Comparison of ENCODE assay signal across 8 cellular contexts in the genomic region with DNA sequence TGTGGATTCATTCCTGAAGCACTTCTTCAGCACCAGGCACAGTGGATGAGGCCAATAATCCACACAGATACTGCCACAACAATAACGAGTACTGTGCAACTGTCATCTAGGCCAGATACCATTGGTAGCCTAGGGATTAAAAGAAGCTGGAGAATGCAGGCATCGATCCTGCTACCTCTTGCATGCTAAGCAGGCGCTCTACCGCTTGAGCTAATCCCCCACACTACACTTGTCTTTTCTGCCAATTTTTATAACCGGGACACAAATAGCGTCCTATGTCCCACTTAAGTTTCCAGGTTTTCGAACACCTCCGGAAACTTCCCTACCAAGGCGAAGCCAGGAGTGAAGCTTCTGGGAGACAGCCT.
A peak's percentile ranks its signal among the peaks of the same experiment; 100 is the strongest.
DNase-seq lines count a peak whose midpoint lies in the region; ATAC-seq, FAIRE-seq and TF ChIP-seq lines count a peak whose summit lies in the region.
"Not testable (repeated sequence)": the region's sequence is repeated elsewhere in the genome, so short reads cannot be mapped to it uniquely, and the experiment has no call there.

No MANE protein-coding gene starts in this region.

- not testable (repeated sequence) for H2AFZ ChIP-seq in HCT116 (ENCODE audit: low read depth, low read length, poor library complexity, severe bottlenecking)

- DNase-seq in A549 (ENCODE audit: low read depth in 1 of 2, low spot score in 1 of 2) (peak in 1 of 2 experiments; percentile 19), HT1080 (ENCODE audit: low read depth) (peak; percentile 87), SK-N-MC (ENCODE audit: low read depth, low spot score) (peak; percentile 45), foreskin keratinocyte (peak in 1 of 2 donors; percentile 53), kidney tubule cell (ENCODE audit: low spot score) (peak; percentile 55)
- DNase-seq in HCT116 (ENCODE audit: low read depth, low spot score) = not testable (repeated sequence)

- H4K20me1 ChIP-seq in HCT116 (ENCODE audit: insufficient read depth) = not testable (repeated sequence)

- not testable (repeated sequence) for H3K9me3 Mint-ChIP-seq in brain

- H3K9me2 ChIP-seq in HCT116 (ENCODE audit: insufficient read depth) = not testable (repeated sequence)

- not testable (repeated sequence) for H3K36me3 ChIP-seq in ES-I3 (ENCODE audit: insufficient read depth, low read length); HCT116 (ENCODE audit: control insufficient read depth in 1 of 2, insufficient read depth in 2 of 2, low read length in 2 of 2); SK-N-MC (ENCODE audit: insufficient read depth, low read length)

- not testable (repeated sequence) for TF ChIP-seq RAD21 in A549 (conservative IDR thresholded peaks at IDR 0.05 in 1 of 2, IDR thresholded peaks at IDR 0.05 in 1 of 2); HCT116 (IDR thresholded peaks at IDR 0.05; ENCODE audit: low read depth)

- not testable (repeated sequence) for H3K27ac ChIP-seq in A549; HCT116 (ENCODE audit: low read depth, low read length); SK-N-MC; foreskin keratinocyte

- ATAC-seq in A549 (peak; percentile 80 to 84; a peak in 5 of 6 replicates), HCT116 (peak; percentile 38; the same call in 1 of the 2 replicates), foreskin keratinocyte (peak; percentile 96)

- FAIRE-seq in A549 (lab: Jason Lieb, UNC) = not testable (repeated sequence)

- CTCF ChIA-PET in A549 (lab: Yijun Ruan, JAX); HCT116 (lab: Charles Lee): not testable (repeated sequence)

- BruUV-seq in HCT116 (replicated peaks; lab: Mats Ljungman, UMichigan) = not testable (repeated sequence)

- POLR2A ChIA-PET in A549 (lab: Yijun Ruan, JAX); HCT116 (lab: Charles Lee): not testable (repeated sequence)

- not testable (repeated sequence) for H3K4me3 ChIP-seq in A549; HCT116 (replicated peaks in 1 of 2; ENCODE audit: low read depth in 1 of 2, low read length in 2 of 2)
- peak overlapping the region; percentile 76 for H3K4me3 ChIP-seq in SK-N-MC

- not testable (repeated sequence) for TF ChIP-seq POLR2A in A549 (IDR thresholded peaks at IDR 0.05; ENCODE audit: low read length); HCT116 (IDR thresholded peaks at IDR 0.05; ENCODE audit: borderline replicate concordance, extremely low read depth, insufficient read depth, insufficient read length)

- intact Hi-C loops in HCT116 (cut with micrococcal nuclease) = not testable (repeated sequence)

- not testable (repeated sequence) for H3K4me1 ChIP-seq in A549; ES-I3 (ENCODE audit: insufficient read depth, low read length); HCT116 (ENCODE audit: control insufficient read depth in 1 of 2, insufficient read depth in 2 of 2, low read length in 2 of 2); foreskin keratinocyte

- TF ChIP-seq EP300 in A549 (IDR thresholded peaks at IDR 0.05) = not testable (repeated sequence)

- not testable (repeated sequence) for H3K9me3 ChIP-seq in A549; ES-I3 (ENCODE audit: control insufficient read depth, insufficient read depth, low read length); HCT116 (ENCODE audit: control insufficient read depth in 1 of 2, insufficient read depth in 1 of 2, low read depth in 1 of 2, low read length in 2 of 2); SK-N-MC (ENCODE audit: low read depth, low read length)

- not testable (repeated sequence) for H3K27ac Mint-ChIP-seq in brain

- not testable (repeated sequence) for H3K4me1 Mint-ChIP-seq in brain

- RAD21 ChIA-PET in HCT116 (lab: Charles Lee; ENCODE audit: low non-redundant PET in 1 of 2, low total read pairs in 2 of 2, uncharacterized antibody in 2 of 2, unreplicated experiment in 2 of 2) = not testable (repeated sequence)

- peak overlapping the region; percentile 2 to 66 (median 59) for H3K4me3 Mint-ChIP-seq in brain

- H3K4me2 ChIP-seq in A549; HCT116 (ENCODE audit: low read length): not testable (repeated sequence)

- 50% methylated on average over 9 of the region's 9 CpGs for WGBS in A549 (ENCODE audit: missing lambda C conversion rate)

- not testable (repeated sequence) for H3K27me3 ChIP-seq in HCT116 (ENCODE audit: insufficient read depth, low read length)
- H3K27me3 ChIP-seq in foreskin keratinocyte = peaks cover 38% of the 10 kb centered on the region

- TF ChIP-seq CTCF in A549 (IDR thresholded peaks at IDR 0.05); HCT116 (IDR thresholded peaks at IDR 0.05 in 2 of 3, conservative IDR thresholded peaks at IDR 0.05 in 1 of 3; ENCODE audit: borderline replicate concordance in 1 of 3, insufficient read depth in 1 of 3, low read depth in 2 of 3, low read length in 2 of 3); brain (conservative IDR thresholded peaks at IDR 0.05); foreskin keratinocyte (conservative IDR thresholded peaks at IDR 0.05): not testable (repeated sequence)

- H3K27me3 Mint-ChIP-seq in brain = peaks cover 48% of the 10 kb centered on the region

- peak overlapping the region; percentile 45; the same call in 1 of the 2 replicates for H3K9ac ChIP-seq in ES-I3 (ENCODE audit: low read depth, low read length)
- not testable (repeated sequence) for H3K9ac ChIP-seq in HCT116 (ENCODE audit: low read length); SK-N-MC (ENCODE audit: insufficient read length)

- not testable (repeated sequence) for H3K79me2 ChIP-seq in HCT116 (ENCODE audit: insufficient read depth, low read length)

- H3K36me3 Mint-ChIP-seq in brain = not testable (repeated sequence)

Comparison
In these comparisons a context has a peak if more than half of its experiments do, and no peak if none do; other contexts are left out.
1. ATAC-seq: peak in every context shown above with its lines; median percentile 96 in foreskin keratinocyte; 82 in A549; 38 in HCT116.